ENCODE assay signal across 11 cellular contexts in the genomic region with DNA sequence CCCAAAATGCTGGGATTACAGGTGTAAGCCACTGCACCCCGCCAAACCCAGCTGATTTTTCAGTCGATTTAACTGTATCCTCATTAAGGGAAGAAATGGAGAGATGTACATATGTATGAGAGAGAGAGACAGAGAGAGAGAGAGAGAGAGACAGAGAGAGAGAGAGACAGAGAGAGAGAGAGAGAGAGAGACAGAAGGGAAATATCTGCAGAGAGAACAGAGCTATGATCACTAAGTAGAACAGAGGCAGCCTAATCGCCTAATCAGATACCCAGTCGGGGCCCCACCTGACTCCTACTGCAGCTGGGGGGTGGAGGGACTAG.
A peak's percentile ranks its signal among the peaks of the same experiment; 100 is the strongest.
DNase-seq lines count a peak whose midpoint lies in the region; ATAC-seq and TF ChIP-seq lines count a peak whose summit lies in the region.
"Had no signal": no experiment of that assay in that cellular context is flagged by ENCODE, and none has a peak within 500 bp of the region (broad histone marks: within the 10 kb centered on the region; RNA-seq: fewer than 3 reads in every experiment).

No MANE protein-coding gene starts in this region.

- no peaks in the 10 kb centered on the region for H4K20me1 ChIP-seq in IMR-90 (ENCODE audit: insufficient read depth, low read length)
- H4K20me1 ChIP-seq in neural progenitor cell (ENCODE audit: low read depth), result no peaks in the 10 kb centered on the region

- H3K36me3 Mint-ChIP-seq in Calu3 (ENCODE audit: insufficient read depth, unreplicated experiment), result peaks cover 15% of the 10 kb centered on the region
- H3K36me3 Mint-ChIP-seq in neural progenitor cell, result no peaks in the 10 kb centered on the region

- no peak overlapping the region for H2BK20ac ChIP-seq in IMR-90 (ENCODE audit: low read depth, low read length)

- H3K9ac ChIP-seq in IMR-90 (ENCODE audit: low read depth, low read length) (no peak overlapping the region; the same call in 1 of the 2 replicates), neural progenitor cell (no peak overlapping the region)

- no peak overlapping the region for H4K8ac ChIP-seq in IMR-90 (ENCODE audit: low read depth in 2 of 2, low read length in 2 of 2)

- peak; percentile 37 for ATAC-seq in IMR-90 (ENCODE audit: low read depth)

- H2AK9ac ChIP-seq in IMR-90 (replicated peaks; ENCODE audit: low read depth, low read length, poor library complexity), result no peak overlapping the region

- H2BK120ac ChIP-seq in IMR-90 (ENCODE audit: low read depth, low read length), result no peak overlapping the region

- peak overlapping the region; percentile 66 for H3K4me3 Mint-ChIP-seq in Calu3 (ENCODE audit: low read depth, unreplicated experiment)
- H3K4me3 Mint-ChIP-seq in neural progenitor cell, result peak overlapping the region; percentile 88

- H3K56ac ChIP-seq in IMR-90 (ENCODE audit: extremely low read depth, insufficient read depth, low read length), result no peak overlapping the region

- H3K4me3 ChIP-seq in IMR-90 (ENCODE audit: insufficient read depth, low read depth, low read length) (no peak overlapping the region), epithelial cell of proximal tubule (ENCODE audit: low read depth, low read length) (peak overlapping the region; percentile 54), neural progenitor cell (peak overlapping the region; percentile 59)

- no peaks in the 10 kb centered on the region for H3K36me3 ChIP-seq in IMR-90 (ENCODE audit: control insufficient read depth, insufficient read depth, low read length)
- no peaks in the 10 kb centered on the region for H3K36me3 ChIP-seq in neural progenitor cell
- H3K36me3 ChIP-seq: heart right ventricle had no signal

- peaks cover 6% of the 10 kb centered on the region for H3K4me1 ChIP-seq in IMR-90 (ENCODE audit: control insufficient read depth, insufficient read depth, low read length)
- H3K4me1 ChIP-seq in neural progenitor cell, result peaks cover 12% of the 10 kb centered on the region

- no peak overlapping the region for H3K27ac Mint-ChIP-seq in Calu3 (ENCODE audit: unreplicated experiment)
- H3K27ac Mint-ChIP-seq in neural progenitor cell, result peak overlapping the region; percentile 94

- H2BK15ac ChIP-seq in IMR-90 (ENCODE audit: low read depth, low read length), result no peak overlapping the region

- H2AK5ac ChIP-seq in IMR-90 (ENCODE audit: low read depth, low read length), result no peak overlapping the region

- peaks cover 46% of the 10 kb centered on the region for H3K27me3 Mint-ChIP-seq in Calu3 (ENCODE audit: unreplicated experiment)
- H3K27me3 Mint-ChIP-seq in neural progenitor cell (ENCODE audit: insufficient read depth, low read depth), result peaks cover 9% of the 10 kb centered on the region

- H3K4me2 ChIP-seq in IMR-90 (ENCODE audit: low read depth, low read length) (peak overlapping the region; percentile 71; the same call in 1 of the 2 replicates), neural progenitor cell (peak overlapping the region; percentile 100)

- H3K27me3 ChIP-seq in IMR-90 (ENCODE audit: control insufficient read depth, insufficient read depth, low read length) (peaks cover 26% of the 10 kb centered on the region), neural progenitor cell (peaks cover 38% of the 10 kb centered on the region)

- H3K18ac ChIP-seq in IMR-90 (ENCODE audit: low read depth, low read length), result no peak overlapping the region

- dilution Hi-C loops in IMR-90 (cut with HindIII; ENCODE audit: low sequenced_read_pairs, unreplicated experiment), result no loop called here

- DNase-seq in Calu3, result no peak
- no peak for DNase-seq in IMR-90
- no peak for DNase-seq in epithelial cell of proximal tubule (ENCODE audit: low read depth)
- DNase-seq in neural progenitor cell (ENCODE audit: low spot score), result no peak
- no peak for DNase-seq in activated CD8-positive, alpha-beta memory T cell treated with anti-CD3 and anti-CD28 coated beads for 24 hours
- no peak for DNase-seq in SHP77 (lab: John Stamatoyannopoulos, UW)
- no peak for DNase-seq in medulla oblongata (ENCODE audit: extremely low spot score)
- DNase-seq in NCI-H2029 (lab: John Stamatoyannopoulos, UW), result no peak
- DNase-seq: activated CD4-positive, alpha-beta T cell treated with anti-CD3 and anti-CD28 coated beads for 4 hours; effector CD4-positive, alpha-beta T cell had no signal

- no peak overlapping the region for H3K4ac ChIP-seq in IMR-90 (ENCODE audit: low read depth, low read length)

- H2AFZ ChIP-seq in IMR-90 (replicated peaks; ENCODE audit: low read length, poor library complexity) (peak overlapping the region; percentile 78), neural progenitor cell (replicated peaks) (peak overlapping the region; percentile 100)

- H3K4me1 Mint-ChIP-seq in Calu3 (ENCODE audit: low read depth, unreplicated experiment) (peaks cover 26% of the 10 kb centered on the region), neural progenitor cell (peaks cover 27% of the 10 kb centered on the region)

- in situ Hi-C loops in IMR-90 (cut with MboI; ENCODE audit: low sequenced_read_pairs), result no loop called here

- H3K9me3 ChIP-seq in IMR-90 (ENCODE audit: control insufficient read depth, insufficient read depth, low read length) (peaks cover 4% of the 10 kb centered on the region), neural progenitor cell (ENCODE audit: low read depth) (no peaks in the 10 kb centered on the region)

- peaks cover under 1% of the 10 kb centered on the region for H3K9me3 Mint-ChIP-seq in Calu3 (ENCODE audit: low read depth, unreplicated experiment)
- no peaks in the 10 kb centered on the region for H3K9me3 Mint-ChIP-seq in neural progenitor cell

- no peaks in the 10 kb centered on the region for H3K9me1 ChIP-seq in IMR-90 (ENCODE audit: insufficient read depth, low read length)

- WGBS in IMR-90 (ENCODE audit: extremely low coverage in 2 of 2, insufficient read length in 1 of 2), 2 experiments, result no CpG with 5 or more reads among the region's 4 CpGs

- H3K79me1 ChIP-seq in IMR-90 (ENCODE audit: low read depth in 1 of 2, low read length in 2 of 2), result no peaks in the 10 kb centered on the region

- no peak overlapping the region for H3K23ac ChIP-seq in IMR-90 (ENCODE audit: low read depth, low read length)

- no peak overlapping the region for H4K5ac ChIP-seq in IMR-90 (ENCODE audit: low read depth, low read length)

- intact Hi-C loops in Calu3 (cut with micrococcal nuclease; ENCODE audit: unreplicated experiment) (no loop called here), IMR-90 (cut with micrococcal nuclease) (no loop called here)

- no peak for TF ChIP-seq POLR2A in IMR-90 (IDR thresholded peaks at IDR 0.05; ENCODE audit: low read depth, low read length)

- no peak overlapping the region for H2BK5ac ChIP-seq in IMR-90 (ENCODE audit: low read depth, low read length, poor library complexity, severe bottlenecking)

- CTCF ChIA-PET in Calu3 (lab: Charles Lee), result interaction anchor here (0.6 to 1.4 kb wide), 5 partner anchors 9 to 356 kb away, joined by 3 to 12 read pairs (median 3); no protein-coding TSS in a partner anchor
- CTCF ChIA-PET in IMR-90 (lab: Yijun Ruan, JAX), result interaction anchor here (0.6 kb wide), 1 partner anchor 8 kb away, joined by 3 read pairs; no protein-coding TSS in a partner anchor

- H3F3A ChIP-seq in neural progenitor cell (ENCODE audit: low read depth), result peaks cover 4% of the 10 kb centered on the region

- no peak for TF ChIP-seq CTCF in Calu3 (IDR thresholded peaks at IDR 0.05; ENCODE audit: unreplicated experiment)
- TF ChIP-seq CTCF in IMR-90 (conservative IDR thresholded peaks at IDR 0.05; ENCODE audit: low read depth, low read length), result no peak
- no peak for TF ChIP-seq CTCF in epithelial cell of proximal tubule (conservative IDR thresholded peaks at IDR 0.05; ENCODE audit: low read depth, low read length)
- no peak for TF ChIP-seq CTCF in neural progenitor cell (IDR thresholded peaks at IDR 0.05)

- BruUV-seq in Calu3 (replicated peaks; lab: Mats Ljungman, UMichigan), result no TSS peak
- no TSS peak for BruUV-seq in IMR-90 (replicated peaks; lab: Mats Ljungman, UMichigan)

- POLR2A ChIA-PET in IMR-90 (lab: Charles Lee; ENCODE audit: unreplicated experiment), result no interaction called here

- H4K91ac ChIP-seq in IMR-90 (ENCODE audit: insufficient read depth, low read depth, low read length), result no peak overlapping the region

- H3K14ac ChIP-seq in IMR-90 (replicated peaks; ENCODE audit: low read depth, low read length), result no peak overlapping the region

- no peak for TF ChIP-seq RAD21 in IMR-90 (IDR thresholded peaks at IDR 0.05; ENCODE audit: low read length)

- H3K27ac ChIP-seq in IMR-90 (ENCODE audit: insufficient read depth, low read length) (no peak overlapping the region), neural progenitor cell (no peak overlapping the region)
- H3K27ac ChIP-seq: heart right ventricle had no signal

- H3K79me2 ChIP-seq in neural progenitor cell (ENCODE audit: low read depth), result no peaks in the 10 kb centered on the region

TF ChIP-seq in IMR-90, 13 proteins besides CTCF, POLR2A, EP300 and RAD21:
- TF ChIP-seq FOS (IDR thresholded peaks at IDR 0.05; ENCODE audit: low read depth, low read length) (no peak), BHLHE40 (IDR thresholded peaks at IDR 0.05; ENCODE audit: low read depth, low read length) (no peak), NFE2L2 (IDR thresholded peaks at IDR 0.05; ENCODE audit: low read depth, low read length) (no peak), MAZ (IDR thresholded peaks at IDR 0.05; ENCODE audit: borderline replicate concordance, low read depth, low read length) (no peak), USF2 (IDR thresholded peaks at IDR 0.05; ENCODE audit: low read depth, low read length) (no peak), MAFK (IDR thresholded peaks at IDR 0.05; ENCODE audit: low read depth, low read length) (no peak), RCOR1 (IDR thresholded peaks at IDR 0.05; ENCODE audit: insufficient replicate concordance, low read length) (no peak), ELK1 (IDR thresholded peaks at IDR 0.05; ENCODE audit: borderline replicate concordance, low read depth, low read length) (no peak), CHD1 (IDR thresholded peaks at IDR 0.05; ENCODE audit: low read depth, low read length) (no peak)
